ENCODE assay signal across 11 cellular contexts in the genomic region with DNA sequence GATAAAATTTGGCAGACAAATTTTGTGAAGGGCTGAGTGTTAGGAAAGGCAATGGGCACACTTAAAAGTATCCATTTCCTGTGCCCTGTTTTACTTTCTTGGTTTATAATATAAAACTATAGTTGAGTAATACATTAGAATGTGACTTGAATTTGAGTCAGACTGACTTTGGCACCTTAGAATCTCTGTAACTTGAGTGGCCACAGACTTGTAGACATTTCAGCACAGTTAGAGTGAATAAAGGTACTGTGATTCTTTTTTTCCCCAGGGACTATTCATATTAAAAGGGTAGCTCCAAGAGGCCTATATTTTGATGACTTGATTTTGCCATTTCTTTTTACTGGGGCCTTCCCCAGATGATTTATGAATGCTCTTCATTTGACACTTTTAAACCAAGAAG. TPM values are rescaled to one million over a fixed set of nuclear protein-coding genes. Genes with fewer than 3 reads are reported as not detected.
DNase-seq lines count a peak whose midpoint lies in the region; ATAC-seq lines count a peak whose summit lies in the region.
"Had no signal": no experiment of that assay in that cellular context is flagged by ENCODE, and none has a peak within 500 bp of the region (broad histone marks: within the 10 kb centered on the region; RNA-seq: fewer than 3 reads in every experiment).

No MANE protein-coding gene starts in this region.

- ATAC-seq in T-helper 17 cell (no peak), HG02571 (IDR thresholded peaks at IDR 0.05; ENCODE audit: unreplicated experiment) (no peak)
- ATAC-seq in stimulated activated effector memory CD8-positive, alpha-beta T cell treated with anti-CD3 and anti-CD28 coated beads, Interleukin-12 subunit alpha, Interleukin-12 subunit beta, amount 100 ng/mL, for 72 hours = peak; percentile 96

- peak overlapping the region; percentile 88 for H3K27ac Mint-ChIP-seq in activated CD4-positive, alpha-beta T cell treated with anti-CD3 and anti-CD28 coated beads, Interleukin-2, amount 10 ng/mL, durations not matched to agents 24 days and 14 days
- peak overlapping the region; percentile 72 for H3K27ac Mint-ChIP-seq in T-helper 17 cell
- peak overlapping the region; percentile 86 for H3K27ac Mint-ChIP-seq in stimulated activated effector memory CD8-positive, alpha-beta T cell treated with anti-CD3 and anti-CD28 coated beads, Interleukin-12 subunit alpha, Interleukin-12 subunit beta, amount 100 ng/mL, for 72 hours

- no peaks in the 10 kb centered on the region for H3K27me3 Mint-ChIP-seq in activated CD4-positive, alpha-beta T cell treated with anti-CD3 and anti-CD28 coated beads, Interleukin-2, amount 10 ng/mL, durations not matched to agents 24 days and 14 days
- no peaks in the 10 kb centered on the region for H3K27me3 Mint-ChIP-seq in T-helper 17 cell

- H3K9me3 ChIP-seq in T-helper 17 cell (ENCODE audit: control insufficient read depth, low read length, poor library complexity, severe bottlenecking) = no peaks in the 10 kb centered on the region
- H3K9me3 ChIP-seq: thoracic aorta had no signal

- no peaks in the 10 kb centered on the region for H3K9me3 Mint-ChIP-seq in activated CD4-positive, alpha-beta T cell treated with anti-CD3 and anti-CD28 coated beads, Interleukin-2, amount 10 ng/mL, durations not matched to agents 24 days and 14 days
- H3K9me3 Mint-ChIP-seq in stimulated activated effector memory CD8-positive, alpha-beta T cell treated with anti-CD3 and anti-CD28 coated beads, Interleukin-12 subunit alpha, Interleukin-12 subunit beta, amount 100 ng/mL, for 72 hours = no peaks in the 10 kb centered on the region

- intact Hi-C loops in activated CD4-positive, alpha-beta T cell treated with anti-CD3 and anti-CD28 coated beads, Interleukin-2, amount 10 ng/mL, durations not matched to agents 24 days and 14 days (cut with micrococcal nuclease) = loop anchor here (2.0 kb wide), 2 partner anchors 15 to 69 kb away; no protein-coding TSS in a partner anchor

- H3K36me3 Mint-ChIP-seq in activated CD4-positive, alpha-beta T cell treated with anti-CD3 and anti-CD28 coated beads, Interleukin-2, amount 10 ng/mL, durations not matched to agents 24 days and 14 days (ENCODE audit: low read depth) = peaks cover 23% of the 10 kb centered on the region
- H3K36me3 Mint-ChIP-seq in T-helper 17 cell (ENCODE audit: low read depth) = peaks cover 2% of the 10 kb centered on the region
- H3K36me3 Mint-ChIP-seq in stimulated activated effector memory CD8-positive, alpha-beta T cell treated with anti-CD3 and anti-CD28 coated beads, Interleukin-12 subunit alpha, Interleukin-12 subunit beta, amount 100 ng/mL, for 72 hours = peaks cover 44% of the 10 kb centered on the region

- no peak for DNase-seq in activated CD4-positive, alpha-beta T cell treated with anti-CD3 and anti-CD28 coated beads, Interleukin-2, amount 10 ng/mL, durations not matched to agents 24 days and 14 days
- DNase-seq in activated CD4-positive, alpha-beta T cell treated with anti-CD3 and anti-CD28 coated beads for 48 hours = no peak
- no peak for DNase-seq in T-helper 17 cell
- peak; percentile 88 for DNase-seq in fibroblast of gingiva (ENCODE audit: low read depth)
- DNase-seq in stimulated activated effector memory CD8-positive, alpha-beta T cell treated with anti-CD3 and anti-CD28 coated beads, Interleukin-12 subunit alpha, Interleukin-12 subunit beta, amount 100 ng/mL, for 72 hours (ENCODE audit: low spot score in 2 of 2) = no peak
- no peak for DNase-seq in Kasumi-1 (lab: John Stamatoyannopoulos, UW)
- DNase-seq in NCI-H510A treated with DMSO at 0.1 percent for 48 hours (lab: John Stamatoyannopoulos, UW) = no peak
- DNase-seq: activated CD4-positive, alpha-beta T cell treated with anti-CD3 and anti-CD28 coated beads for 4 hours; hypothalamus had no signal

- H3K4me3 Mint-ChIP-seq in activated CD4-positive, alpha-beta T cell treated with anti-CD3 and anti-CD28 coated beads, Interleukin-2, amount 10 ng/mL, durations not matched to agents 24 days and 14 days = no peak overlapping the region
- no peak overlapping the region for H3K4me3 Mint-ChIP-seq in T-helper 17 cell
- H3K4me3 Mint-ChIP-seq in stimulated activated effector memory CD8-positive, alpha-beta T cell treated with anti-CD3 and anti-CD28 coated beads, Interleukin-12 subunit alpha, Interleukin-12 subunit beta, amount 100 ng/mL, for 72 hours = peak overlapping the region; percentile 4

- H3K4me1 Mint-ChIP-seq in activated CD4-positive, alpha-beta T cell treated with anti-CD3 and anti-CD28 coated beads, Interleukin-2, amount 10 ng/mL, durations not matched to agents 24 days and 14 days = peaks cover 30% of the 10 kb centered on the region
- H3K4me1 Mint-ChIP-seq in T-helper 17 cell = peaks cover 30% of the 10 kb centered on the region
- peaks cover 51% of the 10 kb centered on the region for H3K4me1 Mint-ChIP-seq in stimulated activated effector memory CD8-positive, alpha-beta T cell treated with anti-CD3 and anti-CD28 coated beads, Interleukin-12 subunit alpha, Interleukin-12 subunit beta, amount 100 ng/mL, for 72 hours

RNA-seq across cellular contexts. Expression of gene GBF1, which starts 22.4 kb away (rescaled TPM):
- total RNA-seq in activated CD4-positive, alpha-beta T cell treated with anti-CD3 and anti-CD28 coated beads, Interleukin-2, amount 10 ng/mL, durations not matched to agents 24 days and 14 days = 45.2 and 47.7 TPM in 2 replicates
- total RNA-seq in T-helper 17 cell = 10 to 100 TPM; 42.8 to 44.6 TPM

RNA-seq across cellular contexts. Expression of gene PITX3, which starts 26.4 kb away (rescaled TPM):
- 0.54 and 0.86 TPM in 2 replicates for total RNA-seq in activated CD4-positive, alpha-beta T cell treated with anti-CD3 and anti-CD28 coated beads, Interleukin-2, amount 10 ng/mL, durations not matched to agents 24 days and 14 days
- total RNA-seq in T-helper 17 cell = not detected
- total RNA-seq: thoracic aorta had no signal

RNA-seq across cellular contexts. Expression of gene ELOVL3, which starts 41.6 kb away (rescaled TPM):
- 0.14 TPM in 1 of 2 replicates, not detected in the other for total RNA-seq in activated CD4-positive, alpha-beta T cell treated with anti-CD3 and anti-CD28 coated beads, Interleukin-2, amount 10 ng/mL, durations not matched to agents 24 days and 14 days
- total RNA-seq in T-helper 17 cell = not detected
- total RNA-seq: thoracic aorta had no signal
